Comparison of ENCODE assay signal across 16 cellular contexts in genomic region chr6:149884617-149885016, GRCh38. TPM values are rescaled to one million over a fixed set of nuclear protein-coding genes. Genes with fewer than 3 reads are reported as not detected.
A peak's percentile ranks its signal among the peaks of the same experiment; 100 is the strongest.
DNase-seq lines count a peak whose midpoint lies in the region; ATAC-seq, FAIRE-seq and TF ChIP-seq lines count a peak whose summit lies in the region.
"Had no signal": no experiment of that assay in that cellular context is flagged by ENCODE, and none has a peak within 500 bp of the region (broad histone marks: within the 10 kb centered on the region; RNA-seq: fewer than 3 reads in every experiment).

No MANE protein-coding gene starts in this region.

- no peaks in the 10 kb centered on the region for H3K36me3 ChIP-seq in RWPE2 (ENCODE audit: low read depth)
- H3K36me3 ChIP-seq in keratinocyte (ENCODE audit: control insufficient read depth in 2 of 2, extremely low read depth in 1 of 2, insufficient read depth in 2 of 2, low read length in 2 of 2): no peaks in the 10 kb centered on the region
- H3K36me3 ChIP-seq: BE2C, HAP-1, Peyer's patch had no signal

- no peaks in the 10 kb centered on the region for H3K9me3 Mint-ChIP-seq in activated naive CD4-positive, alpha-beta T cell treated with anti-CD3 and anti-CD28 coated beads, Interleukin-2, amount 50 U/mL, for 24 hours
- H3K9me3 Mint-ChIP-seq in activated naive CD4-positive, alpha-beta T cell treated with anti-CD3 and anti-CD28 coated beads, Interleukin-2, amount 10 ng/mL, durations not matched to agents 7 days and 5 days: no peaks in the 10 kb centered on the region
- H3K9me3 Mint-ChIP-seq: CD4-positive, alpha-beta T cell had no signal

- CTCF ChIA-PET in activated naive CD4-positive, alpha-beta T cell treated with anti-CD3 and anti-CD28 coated beads, Interleukin-2, amount 10 ng/mL, durations not matched to agents 7 days and 5 days (lab: Charles Lee): interaction anchor here (1.4 kb wide), 1 partner anchor 49 kb away, joined by 3 read pairs; no protein-coding TSS in a partner anchor

- no peak overlapping the region for H3K9ac ChIP-seq in keratinocyte (ENCODE audit: control insufficient read depth, extremely low read depth, insufficient read depth, low read length)

- H4K20me1 ChIP-seq in keratinocyte (ENCODE audit: control insufficient read depth, extremely low read depth, insufficient read depth, low read length): no peaks in the 10 kb centered on the region

- H3K4me3 ChIP-seq in RWPE2 (ENCODE audit: severe bottlenecking): no peak overlapping the region
- H3K4me3 ChIP-seq in keratinocyte (ENCODE audit: control insufficient read depth in 2 of 3, extremely low read depth in 1 of 3, insufficient read depth in 2 of 3, low read depth in 1 of 3, low read length in 3 of 3): peak overlapping the region in 1 of 3 experiments; percentile 11
- H3K4me3 ChIP-seq: HAP-1, Peyer's patch had no signal

- dilution Hi-C loops in keratinocyte (cut with MboI; ENCODE audit: extremely low pct_ligation_motif_present, low sequenced_read_pairs): no loop called here

- H3K79me2 ChIP-seq in keratinocyte (ENCODE audit: control insufficient read depth, insufficient read depth, low read length): no peaks in the 10 kb centered on the region

- H3K4me3 Mint-ChIP-seq in activated naive CD4-positive, alpha-beta T cell treated with anti-CD3 and anti-CD28 coated beads, Interleukin-2, amount 50 U/mL, for 24 hours: no peak overlapping the region
- H3K4me3 Mint-ChIP-seq in activated naive CD4-positive, alpha-beta T cell treated with anti-CD3 and anti-CD28 coated beads, Interleukin-2, amount 10 ng/mL, durations not matched to agents 7 days and 5 days: no peak overlapping the region
- H3K4me3 Mint-ChIP-seq: CD4-positive, alpha-beta T cell had no signal

- no peaks in the 10 kb centered on the region for H3K27me3 ChIP-seq in RWPE2 (ENCODE audit: insufficient read depth, poor library complexity, severe bottlenecking)
- H3K27me3 ChIP-seq in keratinocyte (ENCODE audit: control insufficient read depth, extremely low read depth, insufficient read depth, low read length): no peaks in the 10 kb centered on the region
- H3K27me3 ChIP-seq: Peyer's patch had no signal

- TF ChIP-seq CTCF in RWPE2 (IDR thresholded peaks at IDR 0.05; ENCODE audit: poor library complexity, severe bottlenecking): no peak
- no peak for TF ChIP-seq CTCF in keratinocyte (optimal IDR thresholded peaks at IDR 0.05 in 1 of 3, IDR thresholded peaks at IDR 0.05 in 1 of 3, conservative IDR thresholded peaks at IDR 0.05 in 1 of 3; ENCODE audit: extremely low read depth in 1 of 3, insufficient read depth in 2 of 3, low read length in 3 of 3)

- H3K27ac ChIP-seq in RWPE2 (ENCODE audit: poor library complexity, severe bottlenecking): peak overlapping the region; percentile 93
- no peak overlapping the region for H3K27ac ChIP-seq in keratinocyte (ENCODE audit: control insufficient read depth, insufficient read depth, low read length)
- H3K27ac ChIP-seq: HL-60, Peyer's patch had no signal

- peaks cover 42% of the 10 kb centered on the region for H3K4me1 ChIP-seq in RWPE2 (ENCODE audit: insufficient read depth, poor library complexity, severe bottlenecking)
- H3K4me1 ChIP-seq in keratinocyte (ENCODE audit: control insufficient read depth, extremely low read depth, insufficient read depth, low read length): peaks cover 48% of the 10 kb centered on the region
- H3K4me1 ChIP-seq: BE2C, HAP-1, Peyer's patch had no signal

- H3K4me1 Mint-ChIP-seq in activated naive CD4-positive, alpha-beta T cell treated with anti-CD3 and anti-CD28 coated beads, Interleukin-2, amount 50 U/mL, for 24 hours: no peaks in the 10 kb centered on the region
- H3K4me1 Mint-ChIP-seq in activated naive CD4-positive, alpha-beta T cell treated with anti-CD3 and anti-CD28 coated beads, Interleukin-2, amount 10 ng/mL, durations not matched to agents 7 days and 5 days: no peaks in the 10 kb centered on the region

- no peak for DNase-seq in activated naive CD4-positive, alpha-beta T cell treated with anti-CD3 and anti-CD28 coated beads, Interleukin-2, amount 10 ng/mL, durations not matched to agents 7 days and 5 days
- DNase-seq in RWPE2 (ENCODE audit: low spot score) (no peak), keratinocyte (ENCODE audit: low read depth, low spot score) (no peak), GM19239 (ENCODE audit: insufficient read length, low spot score) (no peak), cerebellar nuclear complex (lab: John Stamatoyannopoulos, UW) (no peak)
- DNase-seq: 8988T; BE2C; CD4-positive, alpha-beta T cell; MV-4-11; Peyer's patch; SHP77 had no signal

- H2AFZ ChIP-seq in keratinocyte (ENCODE audit: control insufficient read depth, low read length): peak overlapping the region; percentile 23

- peak overlapping the region; percentile 47 for H3K27ac Mint-ChIP-seq in activated naive CD4-positive, alpha-beta T cell treated with anti-CD3 and anti-CD28 coated beads, Interleukin-2, amount 50 U/mL, for 24 hours
- no peak overlapping the region for H3K27ac Mint-ChIP-seq in activated naive CD4-positive, alpha-beta T cell treated with anti-CD3 and anti-CD28 coated beads, Interleukin-2, amount 10 ng/mL, durations not matched to agents 7 days and 5 days
- H3K27ac Mint-ChIP-seq: CD4-positive, alpha-beta T cell had no signal

- FAIRE-seq in keratinocyte (lab: Jason Lieb, UNC) (no peak), GM19239 (lab: Jason Lieb, UNC) (no peak)
- FAIRE-seq: HTR-8/SVneo had no signal

- no peaks in the 10 kb centered on the region for H3K9me1 ChIP-seq in keratinocyte (ENCODE audit: control insufficient read depth, extremely low read depth, insufficient read depth, low read length)

- H3K9me3 ChIP-seq in RWPE2 (ENCODE audit: severe bottlenecking): no peaks in the 10 kb centered on the region
- H3K9me3 ChIP-seq in keratinocyte (ENCODE audit: control insufficient read depth, low read depth, low read length): no peaks in the 10 kb centered on the region
- H3K9me3 ChIP-seq: BE2C, HAP-1, Peyer's patch had no signal

- peaks cover 11% of the 10 kb centered on the region for H3K27me3 Mint-ChIP-seq in activated naive CD4-positive, alpha-beta T cell treated with anti-CD3 and anti-CD28 coated beads, Interleukin-2, amount 50 U/mL, for 24 hours
- H3K27me3 Mint-ChIP-seq in activated naive CD4-positive, alpha-beta T cell treated with anti-CD3 and anti-CD28 coated beads, Interleukin-2, amount 10 ng/mL, durations not matched to agents 7 days and 5 days: peaks cover 57% of the 10 kb centered on the region

- H3K36me3 Mint-ChIP-seq in activated naive CD4-positive, alpha-beta T cell treated with anti-CD3 and anti-CD28 coated beads, Interleukin-2, amount 50 U/mL, for 24 hours: no peaks in the 10 kb centered on the region
- no peaks in the 10 kb centered on the region for H3K36me3 Mint-ChIP-seq in activated naive CD4-positive, alpha-beta T cell treated with anti-CD3 and anti-CD28 coated beads, Interleukin-2, amount 10 ng/mL, durations not matched to agents 7 days and 5 days

- no peak for ATAC-seq in RWPE2 (ENCODE audit: low read depth)
- ATAC-seq: SK-N-SH treated with all-trans-retinoic acid at 6 μM for 48 hours had no signal

- peak overlapping the region; percentile 70 for H3K4me2 ChIP-seq in keratinocyte (ENCODE audit: control insufficient read depth, extremely low read depth, insufficient read depth, low read depth, low read length)

RNA-seq across cellular contexts. Expression of gene RAET1E, which starts 13.3 kb away (rescaled TPM):
- 8.4 to 24.9 TPM (median 14.0 TPM) in 3 replicates for polyA plus RNA-seq in keratinocyte
- 19.2 TPM for polyA plus RNA-seq in keratinocyte (2011; ENCODE audit: low read depth)
- 7.7 and 14.8 TPM in 2 replicates for polyA plus RNA-seq in keratinocyte (2011; cell fraction: cytosol; rRNA removed)
- polyA plus RNA-seq in keratinocyte (2011; cell fraction: nucleus; rRNA removed): 29.0 and 31.6 TPM in 2 replicates
- polyA plus RNA-seq in keratinocyte (2012; ENCODE audit: low replicate concordance): 4.6 and 45.2 TPM in 2 replicates
- 2.3 to 20.6 TPM (median 5.9 TPM) in 3 replicates for polyA minus RNA-seq in keratinocyte
- polyA minus RNA-seq in keratinocyte (2011; cell fraction: cytosol; rRNA and poly(A)+ RNA removed): 2.3 TPM
- 10.4 and 15.0 TPM in 2 replicates for polyA minus RNA-seq in keratinocyte (2011; cell fraction: nucleus; rRNA and poly(A)+ RNA removed)

RNA-seq across cellular contexts. Expression of gene LRP11, which starts 20.5 kb away (rescaled TPM):
- polyA plus RNA-seq in keratinocyte: 26.4 to 49.2 TPM (median 31.1 TPM) in 3 replicates
- polyA plus RNA-seq in keratinocyte (2011; ENCODE audit: low read depth): 48.7 TPM
- 23.3 and 33.9 TPM in 2 replicates for polyA plus RNA-seq in keratinocyte (2011; cell fraction: cytosol; rRNA removed)
- 44.9 and 52.7 TPM in 2 replicates for polyA plus RNA-seq in keratinocyte (2011; cell fraction: nucleus; rRNA removed)
- polyA plus RNA-seq in keratinocyte (2012; ENCODE audit: low replicate concordance): 25.2 and 70.7 TPM in 2 replicates
- 46.2 to 99.9 TPM (median 57.1 TPM) in 3 replicates for polyA minus RNA-seq in keratinocyte
- 46.0 TPM for polyA minus RNA-seq in keratinocyte (2011; cell fraction: cytosol; rRNA and poly(A)+ RNA removed)
- 46.4 and 66.9 TPM in 2 replicates for polyA minus RNA-seq in keratinocyte (2011; cell fraction: nucleus; rRNA and poly(A)+ RNA removed)

RNA-seq across cellular contexts. Expression of gene RAET1G, which starts 38.3 kb away (rescaled TPM):
- polyA plus RNA-seq in keratinocyte: 12.1 to 38.8 TPM (median 16.4 TPM) in 3 replicates
- polyA plus RNA-seq in keratinocyte (2011; ENCODE audit: low read depth): 69.8 TPM
- 25.0 and 34.7 TPM in 2 replicates for polyA plus RNA-seq in keratinocyte (2011; cell fraction: cytosol; rRNA removed)
- polyA plus RNA-seq in keratinocyte (2011; cell fraction: nucleus; rRNA removed): 76.7 and 78.1 TPM in 2 replicates
- 10.8 and 136 TPM in 2 replicates for polyA plus RNA-seq in keratinocyte (2012; ENCODE audit: low replicate concordance)
- polyA minus RNA-seq in keratinocyte: 4.8 to 21.9 TPM (median 12.4 TPM) in 3 replicates
- 14.6 TPM for polyA minus RNA-seq in keratinocyte (2011; cell fraction: cytosol; rRNA and poly(A)+ RNA removed)
- polyA minus RNA-seq in keratinocyte (2011; cell fraction: nucleus; rRNA and poly(A)+ RNA removed): 15.8 and 23.7 TPM in 2 replicates

RNA-seq across cellular contexts. Expression of gene ULBP2, which starts 57.2 kb away (rescaled TPM):
- 11.8 to 15.7 TPM (median 14.0 TPM) in 3 replicates for polyA plus RNA-seq in keratinocyte
- polyA plus RNA-seq in keratinocyte (2011; ENCODE audit: low read depth): 4.9 TPM
- polyA plus RNA-seq in keratinocyte (2011; cell fraction: cytosol; rRNA removed): 12.0 and 13.7 TPM in 2 replicates
- polyA plus RNA-seq in keratinocyte (2011; cell fraction: nucleus; rRNA removed): 33.5 and 35.2 TPM in 2 replicates
- polyA plus RNA-seq in keratinocyte (2012; ENCODE audit: low replicate concordance): 8.1 and 11.0 TPM in 2 replicates
- polyA minus RNA-seq in keratinocyte: 6.8 to 12.5 TPM (median 7.4 TPM) in 3 replicates
- polyA minus RNA-seq in keratinocyte (2011; cell fraction: cytosol; rRNA and poly(A)+ RNA removed): 9.2 TPM
- 6.9 and 7.6 TPM in 2 replicates for polyA minus RNA-seq in keratinocyte (2011; cell fraction: nucleus; rRNA and poly(A)+ RNA removed)
